18 cellular contexts compared by ENCODE assay signal in genomic region chr16:52552643-52553042, GRCh38. TPM values are rescaled to one million over a fixed set of nuclear protein-coding genes. Genes with fewer than 3 reads are reported as not detected.
DNase-seq lines count a peak whose midpoint lies in the region; ATAC-seq and TF ChIP-seq lines count a peak whose summit lies in the region.
"Had no signal": no experiment of that assay in that cellular context is flagged by ENCODE, and none has a peak within 500 bp of the region (broad histone marks: within the 10 kb centered on the region; RNA-seq: fewer than 3 reads in every experiment).

No MANE protein-coding gene starts in this region.

- POLR2A ChIA-PET in RWPE1 (lab: Yijun Ruan, JAX; ENCODE audit: low non-redundant PET): no interaction called here

- no peaks in the 10 kb centered on the region for H3K27me3 ChIP-seq in right lobe of liver
- H3K27me3 ChIP-seq: right atrium auricular region had no signal

- peaks cover 0 to 9% (median 3%) of the 10 kb centered on the region in 4 donors for H3K4me1 ChIP-seq in right lobe of liver

- TF ChIP-seq CTCF in RWPE1 (conservative IDR thresholded peaks at IDR 0.05; ENCODE audit: low read depth) (no peak), right lobe of liver (IDR thresholded peaks at IDR 0.05) (no peak)

- no peaks in the 10 kb centered on the region for H3K9me3 ChIP-seq in right lobe of liver
- H3K9me3 ChIP-seq: SJCRH30 had no signal

- H3K27ac ChIP-seq in RWPE1 (no peak overlapping the region), right lobe of liver (no peak overlapping the region)
- H3K27ac ChIP-seq: right atrium auricular region, SJCRH30 had no signal

- no peaks in the 10 kb centered on the region for H3K36me3 ChIP-seq in right lobe of liver
- H3K36me3 ChIP-seq: right atrium auricular region, SJCRH30 had no signal

- 18% methylated on average over 5 of the region's 5 CpGs for WGBS in right lobe of liver (ENCODE audit: insufficient coverage, low coverage, low lambda C conversion rate, missing lambda C conversion rate)

- H3K4me3 ChIP-seq in right lobe of liver: no peak overlapping the region
- H3K4me3 ChIP-seq: right atrium auricular region, SJCRH30 had no signal

- DNase-seq in DMS53 (lab: John Stamatoyannopoulos, UW) (peak; percentile 97), NCI-H2029 (lab: John Stamatoyannopoulos, UW) (peak; percentile 74), RWPE1 (ENCODE audit: low spot score) (peak; percentile 59), right lobe of liver (no peak)
- no peak for DNase-seq in stimulated activated naive CD8-positive, alpha-beta T cell treated with anti-CD3 and anti-CD28 coated beads, Interleukin-15, Interleukin-2, amounts not matched to agents 100 U/mL and 50 U/mL, for 24 hours
- DNase-seq in stimulated activated CD4-positive, alpha-beta T cell treated with anti-CD3 and anti-CD28 coated beads, Interleukin-12 subunit alpha, Interleukin-12 subunit beta, amount 100 ng/mL, for 4 hours: no peak
- DNase-seq: activated CD8-positive, alpha-beta T cell treated with anti-CD3 and anti-CD28 coated beads for 36 hours; activated gamma-delta T cell; effector memory CD4-positive, alpha-beta T cell; Karpas-422; naive thymus-derived CD8-positive, alpha-beta T cell; stimulated activated CD4-positive, alpha-beta T cell treated with anti-CD3 and anti-CD28 coated beads, Interleukin-4, amount 100 ng/mL, for 1 hour had no signal

- CTCF ChIA-PET in RWPE1 (lab: Yijun Ruan, JAX): interaction anchor here (0.6 kb wide), 1 partner anchor 565 kb away, joined by 3 read pairs; no protein-coding TSS in a partner anchor

- intact Hi-C loops in right lobe of liver (cut with DNase I): no loop called here

- TF ChIP-seq POLR2A in right lobe of liver (IDR thresholded peaks at IDR 0.05): no peak

- ATAC-seq in right lobe of liver (peak; percentile 68 to 88 (median 81)), HG03469 (IDR thresholded peaks at IDR 0.05; ENCODE audit: unreplicated experiment) (no peak), HG02852 (IDR thresholded peaks at IDR 0.05; ENCODE audit: unreplicated experiment) (no peak)
- ATAC-seq in stimulated activated naive CD8-positive, alpha-beta T cell treated with anti-CD3 and anti-CD28 coated beads, Interleukin-15, Interleukin-2, amounts not matched to agents 100 U/mL and 50 U/mL, for 24 hours: no peak
- ATAC-seq: activated CD8-positive, alpha-beta T cell treated with anti-CD3 and anti-CD28 coated beads for 36 hours; naive thymus-derived CD8-positive, alpha-beta T cell had no signal

RNA-seq across cellular contexts. Expression of gene TOX3, which starts 5.7 kb away (rescaled TPM):
- total RNA-seq in right lobe of liver: 1 to 10 TPM in 5 of 6 experiments, under 1 TPM in 1; 0.92 to 5.8 (median 3.6) TPM
- total RNA-seq: activated CD8-positive, alpha-beta T cell treated with anti-CD3 and anti-CD28 coated beads for 36 hours; B cell; Daoy; naive thymus-derived CD8-positive, alpha-beta T cell; right atrium auricular region had no signal

Comparison
In these comparisons a context has a peak if more than half of its experiments do, and no peak if none do; other contexts are left out.
1. DNase-seq: peak in DMS53 (single experiment), NCI-H2029 (single experiment) and RWPE1 (single experiment); none in right lobe of liver (0 of 3), stimulated activated naive CD8-positive, alpha-beta T cell treated with anti-CD3 and anti-CD28 coated beads, Interleukin-15, Interleukin-2, amounts not matched to agents 100 U/mL and 50 U/mL, for 24 hours (single experiment) and stimulated activated CD4-positive, alpha-beta T cell treated with anti-CD3 and anti-CD28 coated beads, Interleukin-12 subunit alpha, Interleukin-12 subunit beta, amount 100 ng/mL, for 4 hours (single experiment).
2. ATAC-seq: peak in right lobe of liver (4 of 4); none in HG03469 (single experiment), stimulated activated naive CD8-positive, alpha-beta T cell treated with anti-CD3 and anti-CD28 coated beads, Interleukin-15, Interleukin-2, amounts not matched to agents 100 U/mL and 50 U/mL, for 24 hours (single experiment) and HG02852 (single experiment).